In the genomic region with DNA sequence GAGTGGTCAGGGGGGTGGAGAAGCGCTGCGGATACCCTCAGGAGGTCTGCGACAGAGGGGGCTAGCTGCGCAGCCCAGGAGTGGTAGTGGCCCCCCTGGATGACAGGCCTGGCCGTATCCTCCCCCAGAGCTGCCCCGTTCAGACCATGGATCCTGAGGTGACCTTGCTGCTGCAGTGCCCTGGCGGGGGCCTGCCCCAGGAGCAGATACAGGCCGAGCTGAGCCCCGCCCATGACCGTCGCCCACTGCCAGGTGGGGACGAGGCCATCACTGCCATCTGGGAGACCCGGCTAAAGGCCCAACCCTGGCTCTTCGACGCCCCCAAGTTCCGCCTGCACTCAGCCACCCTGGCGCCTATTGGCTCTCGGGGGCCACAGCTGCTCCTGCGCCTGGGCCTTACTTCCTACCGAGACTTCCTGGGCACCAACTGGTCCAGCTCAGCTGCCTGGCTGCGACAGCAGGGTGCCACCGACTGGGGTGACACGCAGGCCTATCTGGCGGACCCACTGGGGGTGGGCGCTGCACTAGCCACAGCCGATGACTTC, we compare ENCODE assay signal across 1 cellular context.
TF ChIP-seq lines count a peak whose summit lies in the region.

No MANE protein-coding gene starts in this region.

TF ChIP-seq in IMR-90, 13 proteins besides CTCF, POLR2A, EP300 and RAD21 (continued from another document):
- TF ChIP-seq, protein P1, sequence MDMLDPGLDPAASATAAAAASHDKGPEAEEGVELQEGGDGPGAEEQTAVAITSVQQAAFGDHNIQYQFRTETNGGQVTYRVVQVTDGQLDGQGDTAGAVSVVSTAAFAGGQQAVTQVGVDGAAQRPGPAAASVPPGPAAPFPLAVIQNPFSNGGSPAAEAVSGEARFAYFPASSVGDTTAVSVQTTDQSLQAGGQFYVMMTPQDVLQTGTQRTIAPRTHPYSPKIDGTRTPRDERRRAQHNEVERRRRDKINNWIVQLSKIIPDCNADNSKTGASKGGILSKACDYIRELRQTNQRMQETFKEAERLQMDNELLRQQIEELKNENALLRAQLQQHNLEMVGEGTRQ (IDR thresholded peaks at IDR 0.05; ENCODE audit: low read depth, low read length), result no peak
- no peak for TF ChIP-seq BHLHE40 (IDR thresholded peaks at IDR 0.05; ENCODE audit: low read depth, low read length)
TF ChIP-seq in IMR-90: peak in this region for 0.
